ENCODE assay signal across 8 cellular contexts in the genomic region with DNA sequence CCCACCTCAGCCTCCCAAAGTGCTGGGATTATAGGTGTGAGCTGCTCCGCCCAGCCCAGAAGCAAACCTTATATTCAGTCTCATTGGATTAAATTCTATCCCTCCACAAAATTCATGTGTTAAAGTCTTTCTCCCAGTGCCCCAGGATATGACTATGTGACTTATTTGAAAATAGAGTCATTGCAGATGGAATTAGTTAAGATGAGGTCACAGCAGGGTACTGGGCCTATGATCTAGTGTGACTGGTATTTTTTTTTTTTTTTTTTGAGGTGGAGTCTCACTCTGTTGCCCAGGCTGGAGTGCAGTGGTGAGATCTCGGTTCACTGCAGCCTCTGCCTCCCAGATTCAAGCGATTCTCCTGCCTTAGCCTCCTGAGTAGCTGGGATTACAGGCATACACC. TPM values are rescaled to one million over a fixed set of nuclear protein-coding genes. Genes with fewer than 3 reads are reported as not detected.
DNase-seq lines count a peak whose midpoint lies in the region; ATAC-seq and TF ChIP-seq lines count a peak whose summit lies in the region.
"Not testable (repeated sequence)": the region's sequence is repeated elsewhere in the genome, so short reads cannot be mapped to it uniquely, and the experiment has no call there.

No MANE protein-coding gene starts in this region.

- not testable (repeated sequence) for H3K9me3 ChIP-seq in AG04450 (ENCODE audit: control insufficient read depth, insufficient read depth, low read length); IMR-90 (ENCODE audit: control insufficient read depth, insufficient read depth, low read length); trophoblast cell (ENCODE audit: insufficient read depth, low read depth, low read length)

- H3K36me3 Mint-ChIP-seq in T-helper 2 cell treated with Interferon-gamma antibody and Interleukin-4, amounts not matched to agents 5 μg/mL and 100 μg/mL, for 36 hours (ENCODE audit: low read depth), result peaks cover 36% of the 10 kb centered on the region
- H3K36me3 Mint-ChIP-seq in activated T-helper 2 cell treated with anti-CD3 and anti-CD28 coated beads, Interferon-gamma antibody, Interleukin-2, Interleukin-4, amounts not matched to agents 10 μg/mL and 5 μg/mL and 100 μg/mL, durations not matched to agents 14 hours and 24 hours and 36 hours (ENCODE audit: low read depth), result peaks cover 29% of the 10 kb centered on the region
- peaks cover 12% of the 10 kb centered on the region for H3K36me3 Mint-ChIP-seq in central memory CD8-positive, alpha-beta T cell (ENCODE audit: insufficient read depth)

- not testable (repeated sequence) for H3K4me3 ChIP-seq in AG04450 (ENCODE audit: low read depth, low read length); IMR-90 (ENCODE audit: insufficient read depth, low read depth, low read length); fibroblast of the aortic adventitia (ENCODE audit: low read depth, low read length); trophoblast cell (ENCODE audit: low read depth, low read length)

- not testable (repeated sequence) for H2AK5ac ChIP-seq in IMR-90 (ENCODE audit: low read depth, low read length); trophoblast cell (ENCODE audit: low read length)

- peak overlapping the region; percentile 89 for H3K27ac Mint-ChIP-seq in T-helper 2 cell treated with Interferon-gamma antibody and Interleukin-4, amounts not matched to agents 5 μg/mL and 100 μg/mL, for 36 hours
- peak overlapping the region; percentile 85 for H3K27ac Mint-ChIP-seq in activated T-helper 2 cell treated with anti-CD3 and anti-CD28 coated beads, Interferon-gamma antibody, Interleukin-2, Interleukin-4, amounts not matched to agents 10 μg/mL and 5 μg/mL and 100 μg/mL, durations not matched to agents 14 hours and 24 hours and 36 hours
- peak overlapping the region; percentile 70 for H3K27ac Mint-ChIP-seq in central memory CD8-positive, alpha-beta T cell (ENCODE audit: low read depth)

- H3K14ac ChIP-seq in IMR-90 (replicated peaks; ENCODE audit: low read depth, low read length); trophoblast cell (ENCODE audit: low read length): not testable (repeated sequence)

- POLR2A ChIA-PET in AG04450 (lab: Yijun Ruan, JAX), result interaction anchor here (2.3 kb wide), 1 partner anchor 14 kb away, joined by 11 read pairs; no protein-coding TSS in a partner anchor
- POLR2A ChIA-PET in IMR-90 (lab: Charles Lee; ENCODE audit: unreplicated experiment), result not testable (repeated sequence)

- intact Hi-C loops in IMR-90 (cut with micrococcal nuclease), result loop anchor here (10.0 kb wide), 1 partner anchor 447 kb away; no protein-coding TSS in a partner anchor
- intact Hi-C loops in activated T-helper 2 cell treated with anti-CD3 and anti-CD28 coated beads, Interferon-gamma antibody, Interleukin-2, Interleukin-4, amounts not matched to agents 10 μg/mL and 5 μg/mL and 100 μg/mL, durations not matched to agents 14 hours and 24 hours and 36 hours (cut with micrococcal nuclease), result not testable (repeated sequence)

- H2AFZ ChIP-seq in IMR-90 (replicated peaks; ENCODE audit: low read length, poor library complexity); trophoblast cell (ENCODE audit: insufficient read depth, low read length, poor library complexity): not testable (repeated sequence)

- H2AK9ac ChIP-seq in IMR-90 (replicated peaks; ENCODE audit: low read depth, low read length, poor library complexity), result peak overlapping the region; percentile 50

- not testable (repeated sequence) for H3K4me1 ChIP-seq in IMR-90 (ENCODE audit: control insufficient read depth, insufficient read depth, low read length)
- H3K4me1 ChIP-seq in trophoblast cell (ENCODE audit: control insufficient read depth in 1 of 2, insufficient read depth in 2 of 2, low read length in 2 of 2), result peaks cover 5 to 12% of the 10 kb centered on the region in 2 experiments

- WGBS in IMR-90 (ENCODE audit: extremely low coverage in 2 of 2, insufficient read length in 1 of 2), 2 experiments, result no CpG with 5 or more reads among the region's 3 CpGs
- no CpG with 5 or more reads among the region's 3 CpGs for WGBS in trophoblast cell (ENCODE audit: extremely low coverage, insufficient coverage, insufficient read length)

- not testable (repeated sequence) for H3K9me1 ChIP-seq in IMR-90 (ENCODE audit: insufficient read depth, low read length)

- peak overlapping the region; percentile 11 for H3K27ac ChIP-seq in AG04450 (ENCODE audit: low read depth, low read length)
- H3K27ac ChIP-seq in IMR-90 (ENCODE audit: insufficient read depth, low read length); trophoblast cell (ENCODE audit: low read depth, low read length): not testable (repeated sequence)

- peaks cover 62% of the 10 kb centered on the region for H3K4me1 Mint-ChIP-seq in T-helper 2 cell treated with Interferon-gamma antibody and Interleukin-4, amounts not matched to agents 5 μg/mL and 100 μg/mL, for 36 hours (ENCODE audit: low read depth)
- peaks cover 70% of the 10 kb centered on the region for H3K4me1 Mint-ChIP-seq in activated T-helper 2 cell treated with anti-CD3 and anti-CD28 coated beads, Interferon-gamma antibody, Interleukin-2, Interleukin-4, amounts not matched to agents 10 μg/mL and 5 μg/mL and 100 μg/mL, durations not matched to agents 14 hours and 24 hours and 36 hours (ENCODE audit: low read depth)
- H3K4me1 Mint-ChIP-seq in central memory CD8-positive, alpha-beta T cell, result peaks cover 63% of the 10 kb centered on the region

- not testable (repeated sequence) for H2BK12ac ChIP-seq in trophoblast cell (ENCODE audit: low read length)

- dilution Hi-C loops in IMR-90 (cut with HindIII; ENCODE audit: low sequenced_read_pairs, unreplicated experiment), result not testable (repeated sequence)

- H3K9me3 Mint-ChIP-seq in T-helper 2 cell treated with Interferon-gamma antibody and Interleukin-4, amounts not matched to agents 5 μg/mL and 100 μg/mL, for 36 hours; activated T-helper 2 cell treated with anti-CD3 and anti-CD28 coated beads, Interferon-gamma antibody, Interleukin-2, Interleukin-4, amounts not matched to agents 10 μg/mL and 5 μg/mL and 100 μg/mL, durations not matched to agents 14 hours and 24 hours and 36 hours; central memory CD8-positive, alpha-beta T cell: not testable (repeated sequence)

- H3K79me1 ChIP-seq in IMR-90 (ENCODE audit: low read depth in 1 of 2, low read length in 2 of 2); trophoblast cell (ENCODE audit: low read length): not testable (repeated sequence)

- H3K4ac ChIP-seq in IMR-90 (ENCODE audit: low read depth, low read length), result 0 out of 2 replicates have a peak overlapping the region, but pooled peaks have one; percentile 73
- H3K4ac ChIP-seq in trophoblast cell (ENCODE audit: low read depth, low read length), result not testable (repeated sequence)

- H3K18ac ChIP-seq in IMR-90 (ENCODE audit: low read depth, low read length); trophoblast cell (ENCODE audit: low read length): not testable (repeated sequence)

- TF ChIP-seq CTCF in AG04450 (IDR thresholded peaks at IDR 0.05; ENCODE audit: low read depth, low read length); IMR-90 (conservative IDR thresholded peaks at IDR 0.05; ENCODE audit: low read depth, low read length); fibroblast of the aortic adventitia (IDR thresholded peaks at IDR 0.05; ENCODE audit: insufficient read depth, low read length): not testable (repeated sequence)

- peak overlapping the region; percentile 66; the same call in 1 of the 2 replicates for H4K91ac ChIP-seq in IMR-90 (ENCODE audit: insufficient read depth, low read depth, low read length)
- H4K91ac ChIP-seq in trophoblast cell (ENCODE audit: low read depth, low read length), result not testable (repeated sequence)

- H3K23ac ChIP-seq in IMR-90 (ENCODE audit: low read depth, low read length); trophoblast cell (ENCODE audit: low read length): not testable (repeated sequence)

- not testable (repeated sequence) for H4K5ac ChIP-seq in IMR-90 (ENCODE audit: low read depth, low read length)

- peak; percentile 77 for ATAC-seq in IMR-90 (ENCODE audit: low read depth)
- ATAC-seq in central memory CD8-positive, alpha-beta T cell (replicated peaks; ENCODE audit: extremely low read depth, poor library complexity, severe bottlenecking), result not testable (repeated sequence)

- not testable (repeated sequence) for DNase-seq in AG04450 (ENCODE audit: low read depth, low spot score); T-helper 2 cell treated with Interferon-gamma antibody and Interleukin-4, amounts not matched to agents 5 μg/mL and 100 μg/mL, for 36 hours (ENCODE audit: low spot score); activated T-helper 2 cell treated with anti-CD3 and anti-CD28 coated beads, Interferon-gamma antibody, Interleukin-2, Interleukin-4, amounts not matched to agents 10 μg/mL and 5 μg/mL and 100 μg/mL, durations not matched to agents 14 hours and 24 hours and 36 hours (ENCODE audit: low spot score); central memory CD8-positive, alpha-beta T cell (ENCODE audit: low spot score in 2 of 2)
- DNase-seq in EH (ENCODE audit: low read depth), result peak; percentile 91
- peak; percentile 80 for DNase-seq in IMR-90
- DNase-seq in fibroblast of the aortic adventitia (ENCODE audit: low read depth), result peak; percentile 60
- DNase-seq in trophoblast cell, result peak; percentile 69 to 94

- peak overlapping the region; percentile 53 for H3K4me3 Mint-ChIP-seq in T-helper 2 cell treated with Interferon-gamma antibody and Interleukin-4, amounts not matched to agents 5 μg/mL and 100 μg/mL, for 36 hours
- not testable (repeated sequence) for H3K4me3 Mint-ChIP-seq in activated T-helper 2 cell treated with anti-CD3 and anti-CD28 coated beads, Interferon-gamma antibody, Interleukin-2, Interleukin-4, amounts not matched to agents 10 μg/mL and 5 μg/mL and 100 μg/mL, durations not matched to agents 14 hours and 24 hours and 36 hours (ENCODE audit: low read depth)
- peak overlapping the region; percentile 56 for H3K4me3 Mint-ChIP-seq in central memory CD8-positive, alpha-beta T cell

- not testable (repeated sequence) for H4K20me1 ChIP-seq in IMR-90 (ENCODE audit: insufficient read depth, low read length)

- not testable (repeated sequence) for H4K12ac ChIP-seq in trophoblast cell (ENCODE audit: low read depth, low read length)

- in situ Hi-C loops in IMR-90 (cut with MboI; ENCODE audit: low sequenced_read_pairs), result not testable (repeated sequence)

- TF ChIP-seq POLR2A in IMR-90 (IDR thresholded peaks at IDR 0.05; ENCODE audit: low read depth, low read length), result not testable (repeated sequence)

- H3K4me2 ChIP-seq in IMR-90 (ENCODE audit: low read depth, low read length); trophoblast cell (ENCODE audit: low read length): not testable (repeated sequence)

- not testable (repeated sequence) for H2BK15ac ChIP-seq in IMR-90 (ENCODE audit: low read depth, low read length)

- peak overlapping the region; percentile 91; the same call in 1 of the 2 replicates for H2BK20ac ChIP-seq in IMR-90 (ENCODE audit: low read depth, low read length)

- not testable (repeated sequence) for H3K9ac ChIP-seq in IMR-90 (ENCODE audit: low read depth, low read length); trophoblast cell (ENCODE audit: low read length)

- not testable (repeated sequence) for H3K56ac ChIP-seq in IMR-90 (ENCODE audit: extremely low read depth, insufficient read depth, low read length)

- not testable (repeated sequence) for H3K27me3 Mint-ChIP-seq in T-helper 2 cell treated with Interferon-gamma antibody and Interleukin-4, amounts not matched to agents 5 μg/mL and 100 μg/mL, for 36 hours (ENCODE audit: low read depth); activated T-helper 2 cell treated with anti-CD3 and anti-CD28 coated beads, Interferon-gamma antibody, Interleukin-2, Interleukin-4, amounts not matched to agents 10 μg/mL and 5 μg/mL and 100 μg/mL, durations not matched to agents 14 hours and 24 hours and 36 hours (ENCODE audit: low read depth); central memory CD8-positive, alpha-beta T cell

- H3K79me2 ChIP-seq in trophoblast cell (ENCODE audit: control insufficient read depth, insufficient read depth, low read length, poor library complexity), result not testable (repeated sequence)

- H3K36me3 ChIP-seq in IMR-90 (ENCODE audit: control insufficient read depth, insufficient read depth, low read length); trophoblast cell (ENCODE audit: control insufficient read depth in 1 of 2, insufficient read depth in 2 of 2, low read length in 2 of 2): not testable (repeated sequence)

- H2BK5ac ChIP-seq in IMR-90 (ENCODE audit: low read depth, low read length, poor library complexity, severe bottlenecking), result peak overlapping the region; percentile 40
- not testable (repeated sequence) for H2BK5ac ChIP-seq in trophoblast cell (ENCODE audit: low read depth, low read length, poor library complexity)

- not testable (repeated sequence) for H3K27me3 ChIP-seq in AG04450 (ENCODE audit: control insufficient read depth, insufficient read depth, low read length); IMR-90 (ENCODE audit: control insufficient read depth, insufficient read depth, low read length); trophoblast cell (ENCODE audit: insufficient read depth, low read length)

- not testable (repeated sequence) for BruUV-seq in IMR-90 (replicated peaks; lab: Mats Ljungman, UMichigan)

- not testable (repeated sequence) for TF ChIP-seq RAD21 in IMR-90 (IDR thresholded peaks at IDR 0.05; ENCODE audit: low read length)

- H4K8ac ChIP-seq in IMR-90 (ENCODE audit: low read depth in 2 of 2, low read length in 2 of 2), result peak overlapping the region in 1 of 2 experiments; percentile 65; a peak in 1 of 4 replicates
- not testable (repeated sequence) for H4K8ac ChIP-seq in trophoblast cell (ENCODE audit: low read depth, low read length)

- peak overlapping the region; percentile 80 for H2BK120ac ChIP-seq in IMR-90 (ENCODE audit: low read depth, low read length)
- not testable (repeated sequence) for H2BK120ac ChIP-seq in trophoblast cell (ENCODE audit: insufficient read depth, low read length, poor library complexity)

- CTCF ChIA-PET in AG04450 (lab: Charles Lee), result interaction anchor here (0.6 to 1.6 kb wide), 2 partner anchors 13 to 233 kb away, joined by 3 to 8 read pairs; no protein-coding TSS in a partner anchor
- CTCF ChIA-PET in IMR-90 (lab: Yijun Ruan, JAX), result not testable (repeated sequence)

RNA-seq across cellular contexts. Expression of a gene that starts 13.8 kb away (rescaled TPM):
- 22.8 and 26.2 TPM in 2 replicates for polyA plus RNA-seq in AG04450 (2011; rRNA removed)
- 37.9 and 47.8 TPM in 2 replicates for polyA minus RNA-seq in AG04450 (2011; rRNA and poly(A)+ RNA removed)
- 27.4 and 27.8 TPM in 2 replicates for total RNA-seq in IMR-90 (2012; rRNA removed)
- polyA plus RNA-seq in IMR-90 (2012; rRNA removed), result 36.0 and 39.0 TPM in 2 replicates
- 25.1 and 29.9 TPM in 2 replicates for polyA plus RNA-seq in IMR-90 (2012; cell fraction: cytosol; rRNA removed)
- polyA plus RNA-seq in IMR-90 (2012; cell fraction: nucleus; rRNA removed; ENCODE audit: low replicate concordance), result 31.0 and 35.1 TPM in 2 replicates
- 15.4 and 19.4 TPM in 2 replicates for total RNA-seq in activated T-helper 2 cell treated with anti-CD3 and anti-CD28 coated beads, Interferon-gamma antibody, Interleukin-2, Interleukin-4, amounts not matched to agents 10 μg/mL and 5 μg/mL and 100 μg/mL, durations not matched to agents 14 hours and 24 hours and 36 hours
- total RNA-seq in fibroblast of the aortic adventitia (ENCODE audit: low replicate concordance), result 12.4 and 19.1 TPM in 2 replicates
- polyA plus RNA-seq in trophoblast cell (2013), result 16.0 and 16.7 TPM in 2 replicates
